ENCODE assay signal across 20 cellular contexts in genomic region chr22:19405652-19406051, GRCh38.
"Had no signal": no experiment of that assay in that cellular context is flagged by ENCODE, and none has a peak within 500 bp of the region (broad histone marks: within the 10 kb centered on the region; RNA-seq: fewer than 3 reads in every experiment).

No MANE protein-coding gene starts in this region.

- H3K4me3 ChIP-seq: dorsolateral prefrontal cortex, gastrocnemius medialis, left ventricle myocardium inferior, lower lobe of right lung, neural progenitor cell, psoas muscle, skin epidermis, spleen, testis, tibial nerve, upper lobe of left lung had no signal

- H3K4me2 ChIP-seq: neural progenitor cell had no signal

- H3K27me3 ChIP-seq: dorsolateral prefrontal cortex, gastrocnemius medialis, neural progenitor cell, spleen, testis, tibial nerve, upper lobe of left lung had no signal

- H3K4me1 ChIP-seq: lower lobe of right lung, neural progenitor cell, psoas muscle, testis, tibial nerve, upper lobe of left lung had no signal

- H3K9ac ChIP-seq: neural progenitor cell had no signal

- H3K9me3 ChIP-seq: gastrocnemius medialis, left ventricle myocardium inferior, lower lobe of right lung, psoas muscle, spleen, testis, tibial nerve, upper lobe of left lung had no signal

- H3K4me1 Mint-ChIP-seq: nephron, neural progenitor cell had no signal

- H3K4me3 Mint-ChIP-seq: nephron; neural progenitor cell; stimulated activated memory B cell treated with anti-CD40 and anti-IgM and Interleukin-4, amounts not matched to agents 10 μg/mL and 1 μg/mL and 100 μg/mL, for 72 hours had no signal

- H2AFZ ChIP-seq: neural progenitor cell had no signal

- H3K27me3 Mint-ChIP-seq: stimulated activated memory B cell treated with anti-CD40 and anti-IgM and Interleukin-4, amounts not matched to agents 10 μg/mL and 1 μg/mL and 100 μg/mL, for 72 hours had no signal

- H3K9me3 Mint-ChIP-seq: nephron; neural progenitor cell; stimulated activated memory B cell treated with anti-CD40 and anti-IgM and Interleukin-4, amounts not matched to agents 10 μg/mL and 1 μg/mL and 100 μg/mL, for 72 hours had no signal

- DNase-seq: dorsolateral prefrontal cortex; effector CD4-positive, alpha-beta T cell; gastrocnemius medialis; head of caudate nucleus; left cardiac atrium; left ventricle myocardium inferior; lower lobe of right lung; psoas muscle; right cardiac atrium; spleen; stimulated activated CD4-positive, alpha-beta T cell treated with anti-CD3 and anti-CD28 coated beads, Interleukin-4, amount 100 ng/mL, for 4 hours; stimulated activated naive CD8-positive, alpha-beta T cell treated with anti-CD3 and anti-CD28 coated beads, Interleukin-15, Interleukin-2, amounts not matched to agents 100 U/mL and 50 U/mL, for 24 hours; substantia nigra; testis; upper lobe of left lung had no signal

- H3K27ac ChIP-seq: dorsolateral prefrontal cortex, gastrocnemius medialis, lower lobe of right lung, neural progenitor cell, psoas muscle, skin epidermis, spleen, testis, tibial nerve, upper lobe of left lung had no signal

- ATAC-seq: gastrocnemius medialis; left cardiac atrium; lower lobe of right lung; psoas muscle; stimulated activated memory B cell treated with anti-CD40 and anti-IgM and Interleukin-4, amounts not matched to agents 10 μg/mL and 1 μg/mL and 100 μg/mL, for 72 hours; stimulated activated naive CD8-positive, alpha-beta T cell treated with anti-CD3 and anti-CD28 coated beads, Interleukin-15, Interleukin-2, amounts not matched to agents 100 U/mL and 50 U/mL, for 24 hours had no signal

- H3K27ac Mint-ChIP-seq: nephron; neural progenitor cell; stimulated activated memory B cell treated with anti-CD40 and anti-IgM and Interleukin-4, amounts not matched to agents 10 μg/mL and 1 μg/mL and 100 μg/mL, for 72 hours had no signal
